ENCODE assay signal across 22 cellular contexts in the genomic region with DNA sequence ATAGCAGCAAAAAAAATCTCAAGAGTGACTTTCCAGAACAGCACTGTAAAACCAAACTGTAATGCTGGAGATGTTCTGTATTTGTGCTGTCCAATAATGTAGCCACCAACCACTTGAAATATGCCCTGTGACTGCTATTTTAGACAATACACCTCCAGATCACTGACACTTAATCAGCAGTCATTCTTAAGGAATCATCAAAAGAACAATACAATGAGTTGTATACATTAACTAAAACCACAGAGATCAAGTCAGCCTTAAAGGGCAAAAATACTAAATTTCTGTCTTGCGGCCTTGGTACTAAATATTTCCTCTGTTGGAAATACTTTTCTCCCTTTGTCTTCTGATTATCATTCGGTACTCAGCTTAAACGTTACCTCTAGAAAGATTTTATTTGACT. TPM values are rescaled to one million over a fixed set of nuclear protein-coding genes. Genes with fewer than 3 reads are reported as not detected.
DNase-seq lines count a peak whose midpoint lies in the region; ATAC-seq and TF ChIP-seq lines count a peak whose summit lies in the region.
"Had no signal": no experiment of that assay in that cellular context is flagged by ENCODE, and none has a peak within 500 bp of the region (broad histone marks: within the 10 kb centered on the region; RNA-seq: fewer than 3 reads in every experiment).

No MANE protein-coding gene starts in this region.

- TF ChIP-seq CTCF in endodermal cell (conservative IDR thresholded peaks at IDR 0.05): no peak
- no peak for TF ChIP-seq CTCF in testis (IDR thresholded peaks at IDR 0.05)
- TF ChIP-seq CTCF in type B pancreatic cell (conservative IDR thresholded peaks at IDR 0.05): no peak

- peak overlapping the region; percentile 37; the same call in 1 of the 2 replicates for H3K27ac ChIP-seq in Karpas-422 (ENCODE audit: low read length)
- H3K27ac ChIP-seq in endodermal cell (ENCODE audit: low read depth, low read length): no peak overlapping the region
- H3K27ac ChIP-seq in testis: no peak overlapping the region
- H3K27ac ChIP-seq: ascending aorta, neural progenitor cell, VCaP had no signal

- H3K4me3 ChIP-seq in Karpas-422 (ENCODE audit: low read length) (no peak overlapping the region), endodermal cell (ENCODE audit: low read length) (no peak overlapping the region), testis (no peak overlapping the region)
- H3K4me3 ChIP-seq: ascending aorta, mucosa of descending colon, neural progenitor cell had no signal

- 85 to 91% methylated on average over 3 of the region's 3 CpGs for WGBS in endodermal cell (ENCODE audit: insufficient coverage in 1 of 2, insufficient read length in 1 of 2), 2 experiments
- 73 to 82% methylated on average over 3 of the region's 3 CpGs for WGBS in testis, 2 donors

- DNase-seq in activated naive CD4-positive, alpha-beta T cell treated with anti-CD3 and anti-CD28 coated beads for 36 hours: no peak
- DNase-seq in Karpas-422: no peak
- DNase-seq in endodermal cell: no peak
- DNase-seq in stimulated activated effector memory CD8-positive, alpha-beta T cell treated with anti-CD3 and anti-CD28 coated beads, Interleukin-12 subunit alpha, Interleukin-12 subunit beta, amount 100 ng/mL, for 72 hours (ENCODE audit: low spot score in 2 of 2): no peak
- no peak for DNase-seq in testis
- no peak for DNase-seq in type B pancreatic cell (ENCODE audit: extremely low spot score, unreplicated experiment)
- DNase-seq: activated CD4-positive, alpha-beta memory T cell treated with anti-CD3 and anti-CD28 coated beads for 36 hours; activated naive CD4-positive, alpha-beta T cell treated with anti-CD3 and anti-CD28 coated beads, Interleukin-2, amount 10 ng/mL, durations not matched to agents 7 days and 5 days; activated T-cell treated with anti-CD3 and anti-CD28 coated beads, Interleukin-2, amount 50 U/mL, for 24 hours; cerebellar nuclear complex; EL; mucosa of descending colon; NCI-H1417; NCI-H82; stimulated activated CD4-positive, alpha-beta T cell treated with anti-CD3 and anti-CD28 coated beads, Interleukin-4, amount 100 ng/mL, for 1 hour had no signal

- H3K27ac Mint-ChIP-seq in activated naive CD4-positive, alpha-beta T cell treated with anti-CD3 and anti-CD28 coated beads, Interleukin-2, amount 50 U/mL, for 24 hours: peak overlapping the region; percentile 1
- H3K27ac Mint-ChIP-seq in activated naive CD4-positive, alpha-beta T cell treated with anti-CD3 and anti-CD28 coated beads for 36 hours: no peak overlapping the region
- H3K27ac Mint-ChIP-seq in endodermal cell (peak overlapping the region; percentile 3), type B pancreatic cell (no peak overlapping the region)
- H3K27ac Mint-ChIP-seq in stimulated activated effector memory CD8-positive, alpha-beta T cell treated with anti-CD3 and anti-CD28 coated beads, Interleukin-12 subunit alpha, Interleukin-12 subunit beta, amount 100 ng/mL, for 72 hours: peak overlapping the region; percentile 1
- H3K27ac Mint-ChIP-seq: activated CD4-positive, alpha-beta memory T cell treated with anti-CD3 and anti-CD28 coated beads for 36 hours; activated naive CD4-positive, alpha-beta T cell treated with anti-CD3 and anti-CD28 coated beads, Interleukin-2, amount 10 ng/mL, durations not matched to agents 7 days and 5 days; neural progenitor cell had no signal

- H3K4me1 Mint-ChIP-seq in activated naive CD4-positive, alpha-beta T cell treated with anti-CD3 and anti-CD28 coated beads, Interleukin-2, amount 50 U/mL, for 24 hours: peaks cover 27% of the 10 kb centered on the region
- H3K4me1 Mint-ChIP-seq in activated naive CD4-positive, alpha-beta T cell treated with anti-CD3 and anti-CD28 coated beads for 36 hours (ENCODE audit: low read depth): no peaks in the 10 kb centered on the region
- H3K4me1 Mint-ChIP-seq in endodermal cell (peaks cover 12% of the 10 kb centered on the region), type B pancreatic cell (ENCODE audit: unreplicated experiment) (peaks cover 17% of the 10 kb centered on the region)
- H3K4me1 Mint-ChIP-seq in stimulated activated effector memory CD8-positive, alpha-beta T cell treated with anti-CD3 and anti-CD28 coated beads, Interleukin-12 subunit alpha, Interleukin-12 subunit beta, amount 100 ng/mL, for 72 hours: peaks cover 15% of the 10 kb centered on the region
- H3K4me1 Mint-ChIP-seq: activated naive CD4-positive, alpha-beta T cell treated with anti-CD3 and anti-CD28 coated beads, Interleukin-2, amount 10 ng/mL, durations not matched to agents 7 days and 5 days; neural progenitor cell had no signal

- no peak for ATAC-seq in stimulated activated effector memory CD8-positive, alpha-beta T cell treated with anti-CD3 and anti-CD28 coated beads, Interleukin-12 subunit alpha, Interleukin-12 subunit beta, amount 100 ng/mL, for 72 hours
- ATAC-seq in GM21381 (IDR thresholded peaks at IDR 0.05; ENCODE audit: unreplicated experiment): no peak
- ATAC-seq: mucosa of descending colon had no signal

- no peaks in the 10 kb centered on the region for H3K9me3 Mint-ChIP-seq in activated naive CD4-positive, alpha-beta T cell treated with anti-CD3 and anti-CD28 coated beads, Interleukin-2, amount 50 U/mL, for 24 hours
- H3K9me3 Mint-ChIP-seq in activated naive CD4-positive, alpha-beta T cell treated with anti-CD3 and anti-CD28 coated beads for 36 hours: no peaks in the 10 kb centered on the region
- H3K9me3 Mint-ChIP-seq in endodermal cell: no peaks in the 10 kb centered on the region
- no peaks in the 10 kb centered on the region for H3K9me3 Mint-ChIP-seq in stimulated activated effector memory CD8-positive, alpha-beta T cell treated with anti-CD3 and anti-CD28 coated beads, Interleukin-12 subunit alpha, Interleukin-12 subunit beta, amount 100 ng/mL, for 72 hours
- no peaks in the 10 kb centered on the region for H3K9me3 Mint-ChIP-seq in type B pancreatic cell
- H3K9me3 Mint-ChIP-seq: activated CD4-positive, alpha-beta memory T cell treated with anti-CD3 and anti-CD28 coated beads for 36 hours; activated naive CD4-positive, alpha-beta T cell treated with anti-CD3 and anti-CD28 coated beads, Interleukin-2, amount 10 ng/mL, durations not matched to agents 7 days and 5 days; activated T-cell treated with anti-CD3 and anti-CD28 coated beads, Interleukin-2, amount 50 U/mL, for 24 hours; IgD-negative memory B cell; neural progenitor cell; T-helper 1 cell treated with Interleukin-12 subunit alpha and Interleukin-12 subunit beta and Interleukin-4 antibody, amounts not matched to agents 30 μg/mL and 1 μg/mL, for 36 hours had no signal

- H3K9me3 ChIP-seq in Karpas-422 (ENCODE audit: low read length) (no peaks in the 10 kb centered on the region), endodermal cell (ENCODE audit: control insufficient read depth, low read length) (no peaks in the 10 kb centered on the region), testis (no peaks in the 10 kb centered on the region)
- H3K9me3 ChIP-seq: ascending aorta, mucosa of descending colon had no signal

- H3K27me3 ChIP-seq in Karpas-422 (ENCODE audit: low read length): no peaks in the 10 kb centered on the region
- no peaks in the 10 kb centered on the region for H3K27me3 ChIP-seq in endodermal cell (ENCODE audit: control insufficient read depth, insufficient read depth, low read length, poor library complexity, severe bottlenecking)
- H3K27me3 ChIP-seq in testis: no peaks in the 10 kb centered on the region
- H3K27me3 ChIP-seq: ascending aorta, neural progenitor cell had no signal

- H3K27me3 Mint-ChIP-seq in activated naive CD4-positive, alpha-beta T cell treated with anti-CD3 and anti-CD28 coated beads, Interleukin-2, amount 50 U/mL, for 24 hours: no peaks in the 10 kb centered on the region
- no peaks in the 10 kb centered on the region for H3K27me3 Mint-ChIP-seq in activated naive CD4-positive, alpha-beta T cell treated with anti-CD3 and anti-CD28 coated beads for 36 hours (ENCODE audit: low read depth)
- H3K27me3 Mint-ChIP-seq in endodermal cell (ENCODE audit: insufficient read depth) (no peaks in the 10 kb centered on the region), type B pancreatic cell (no peaks in the 10 kb centered on the region)
- H3K27me3 Mint-ChIP-seq: activated CD4-positive, alpha-beta memory T cell treated with anti-CD3 and anti-CD28 coated beads for 36 hours; activated naive CD4-positive, alpha-beta T cell treated with anti-CD3 and anti-CD28 coated beads, Interleukin-2, amount 10 ng/mL, durations not matched to agents 7 days and 5 days; activated T-cell treated with anti-CD3 and anti-CD28 coated beads, Interleukin-2, amount 50 U/mL, for 24 hours; IgD-negative memory B cell had no signal

- H3K4me1 ChIP-seq in Karpas-422 (ENCODE audit: low read length): peaks cover 29% of the 10 kb centered on the region
- no peaks in the 10 kb centered on the region for H3K4me1 ChIP-seq in endodermal cell (ENCODE audit: control insufficient read depth, insufficient read depth, low read length)
- H3K4me1 ChIP-seq in testis: no peaks in the 10 kb centered on the region
- H3K4me1 ChIP-seq: neural progenitor cell had no signal

- intact Hi-C loops in activated naive CD4-positive, alpha-beta T cell treated with anti-CD3 and anti-CD28 coated beads for 36 hours (cut with micrococcal nuclease): no loop called here
- intact Hi-C loops in testis (cut with DNase I; ENCODE audit: low total_unique reads): no loop called here

- no peak for TF ChIP-seq POLR2A in testis (IDR thresholded peaks at IDR 0.05)

- no peak overlapping the region for H2AFZ ChIP-seq in Karpas-422 (ENCODE audit: low read length)
- H2AFZ ChIP-seq: neural progenitor cell had no signal

- CTCF ChIA-PET in activated naive CD4-positive, alpha-beta T cell treated with anti-CD3 and anti-CD28 coated beads for 36 hours (lab: Charles Lee): interaction anchor here (1.0 to 1.5 kb wide), 2 partner anchors 97 to 122 kb away, joined by 3 to 5 read pairs; no protein-coding TSS in a partner anchor

- H3K79me2 ChIP-seq in Karpas-422 (ENCODE audit: low read length): peaks cover 92% of the 10 kb centered on the region

- peaks cover 23% of the 10 kb centered on the region for H3K36me3 ChIP-seq in Karpas-422 (ENCODE audit: insufficient read depth, low read length)
- peaks cover 79% of the 10 kb centered on the region for H3K36me3 ChIP-seq in endodermal cell (ENCODE audit: control insufficient read depth, insufficient read depth, low read length)
- H3K36me3 ChIP-seq in testis (ENCODE audit: low read depth, missing control alignments): no peaks in the 10 kb centered on the region
- H3K36me3 ChIP-seq: neural progenitor cell had no signal

- no peaks in the 10 kb centered on the region for H4K20me1 ChIP-seq in Karpas-422 (ENCODE audit: insufficient read depth, low read depth, low read length)

- no peak overlapping the region for H3K4me3 Mint-ChIP-seq in activated naive CD4-positive, alpha-beta T cell treated with anti-CD3 and anti-CD28 coated beads, Interleukin-2, amount 50 U/mL, for 24 hours
- no peak overlapping the region for H3K4me3 Mint-ChIP-seq in activated naive CD4-positive, alpha-beta T cell treated with anti-CD3 and anti-CD28 coated beads for 36 hours
- H3K4me3 Mint-ChIP-seq in endodermal cell: no peak overlapping the region
- H3K4me3 Mint-ChIP-seq in stimulated activated effector memory CD8-positive, alpha-beta T cell treated with anti-CD3 and anti-CD28 coated beads, Interleukin-12 subunit alpha, Interleukin-12 subunit beta, amount 100 ng/mL, for 72 hours: no peak overlapping the region
- H3K4me3 Mint-ChIP-seq in type B pancreatic cell: no peak overlapping the region
- H3K4me3 Mint-ChIP-seq: activated CD4-positive, alpha-beta memory T cell treated with anti-CD3 and anti-CD28 coated beads for 36 hours; activated naive CD4-positive, alpha-beta T cell treated with anti-CD3 and anti-CD28 coated beads, Interleukin-2, amount 10 ng/mL, durations not matched to agents 7 days and 5 days; activated T-cell treated with anti-CD3 and anti-CD28 coated beads, Interleukin-2, amount 50 U/mL, for 24 hours; neural progenitor cell; T-helper 1 cell treated with Interleukin-12 subunit alpha and Interleukin-12 subunit beta and Interleukin-4 antibody, amounts not matched to agents 30 μg/mL and 1 μg/mL, for 36 hours had no signal

- no peak overlapping the region for H3K4me2 ChIP-seq in Karpas-422 (ENCODE audit: low read depth, low read length, poor library complexity, severe bottlenecking)
- H3K4me2 ChIP-seq: neural progenitor cell had no signal

- no peaks in the 10 kb centered on the region for H3K9me2 ChIP-seq in Karpas-422 (replicated peaks; ENCODE audit: insufficient read depth, low read length)

- H3K36me3 Mint-ChIP-seq in activated naive CD4-positive, alpha-beta T cell treated with anti-CD3 and anti-CD28 coated beads, Interleukin-2, amount 50 U/mL, for 24 hours: peaks cover 8% of the 10 kb centered on the region
- peaks cover 4% of the 10 kb centered on the region for H3K36me3 Mint-ChIP-seq in activated naive CD4-positive, alpha-beta T cell treated with anti-CD3 and anti-CD28 coated beads for 36 hours (ENCODE audit: low read depth)
- H3K36me3 Mint-ChIP-seq in endodermal cell (ENCODE audit: low read depth) (peaks cover 69% of the 10 kb centered on the region), type B pancreatic cell (peaks cover 10% of the 10 kb centered on the region)
- peaks cover 57% of the 10 kb centered on the region for H3K36me3 Mint-ChIP-seq in stimulated activated effector memory CD8-positive, alpha-beta T cell treated with anti-CD3 and anti-CD28 coated beads, Interleukin-12 subunit alpha, Interleukin-12 subunit beta, amount 100 ng/mL, for 72 hours

- H3K9ac ChIP-seq in Karpas-422 (ENCODE audit: low read length) (no peak overlapping the region), endodermal cell (ENCODE audit: extremely low read depth, low read length, poor library complexity, severe bottlenecking) (no peak overlapping the region)
- H3K9ac ChIP-seq: neural progenitor cell had no signal

RNA-seq across cellular contexts. Expression of a gene that starts 33.6 kb away (rescaled TPM):
- total RNA-seq in activated naive CD4-positive, alpha-beta T cell treated with anti-CD3 and anti-CD28 coated beads for 36 hours: 10 to 100 TPM; 36.6 to 37.4 TPM
- 24.1 and 34.4 TPM in 2 replicates for total RNA-seq in Karpas-422 (2014; rRNA removed; shearing (Covaris generic); ENCODE audit: low replicate concordance)
- total RNA-seq in endodermal cell (10 to 100 TPM; 48.0 to 62.4 TPM), testis (10 to 100 TPM; 34.6 to 40.9 TPM), type B pancreatic cell (ENCODE audit: low replicate concordance) (64.3 and 72.6 TPM in 2 replicates)
- 42.5 TPM for polyA plus RNA-seq in endodermal cell (2013, experiment 1 of 2)
- 40.5 TPM for polyA plus RNA-seq in endodermal cell (2013, experiment 2 of 2)
- polyA plus RNA-seq in testis (ENCODE audit: insufficient read depth, low read depth, low replicate concordance): 20.3 TPM

Comparison
In these comparisons a context has a peak if more than half of its experiments do, and no peak if none do; other contexts are left out.
1. H3K27ac Mint-ChIP-seq: peak in activated naive CD4-positive, alpha-beta T cell treated with anti-CD3 and anti-CD28 coated beads, Interleukin-2, amount 50 U/mL, for 24 hours (single experiment), endodermal cell (single experiment) and stimulated activated effector memory CD8-positive, alpha-beta T cell treated with anti-CD3 and anti-CD28 coated beads, Interleukin-12 subunit alpha, Interleukin-12 subunit beta, amount 100 ng/mL, for 72 hours (single experiment); none in activated naive CD4-positive, alpha-beta T cell treated with anti-CD3 and anti-CD28 coated beads for 36 hours (single experiment) and type B pancreatic cell (single experiment).